In genomic region chr18:35289293-35290069, GRCh38 we compare ENCODE assay signal across 8 cellular contexts. TPM values are rescaled to one million over a fixed set of nuclear protein-coding genes. Genes with fewer than 3 reads are reported as not detected.
DNase-seq lines count a peak whose midpoint lies in the region; ATAC-seq and TF ChIP-seq lines count a peak whose summit lies in the region.

No MANE protein-coding gene starts in this region.

- H3K36me3 Mint-ChIP-seq in activated CD4-positive, alpha-beta memory T cell treated with anti-CD3 and anti-CD28 coated beads for 36 hours = peaks cover 26% of the 10 kb centered on the region
- H3K36me3 Mint-ChIP-seq in neural progenitor cell = peaks cover 24% of the 10 kb centered on the region

- H3K36me3 ChIP-seq in neural progenitor cell = no peaks in the 10 kb centered on the region

- peak overlapping the region; percentile 65 for H3K9ac ChIP-seq in neural progenitor cell

- peaks cover 37% of the 10 kb centered on the region for H3K4me1 Mint-ChIP-seq in activated CD4-positive, alpha-beta memory T cell treated with anti-CD3 and anti-CD28 coated beads for 36 hours (ENCODE audit: low read depth)
- peaks cover 17% of the 10 kb centered on the region for H3K4me1 Mint-ChIP-seq in neural progenitor cell

- CTCF ChIA-PET in activated CD4-positive, alpha-beta memory T cell treated with anti-CD3 and anti-CD28 coated beads for 36 hours (lab: Charles Lee) = interaction anchor here (0.6 to 1.4 kb wide), 5 partner anchors 10 to 97 kb away, joined by 3 to 4 read pairs (median 3); no protein-coding TSS in a partner anchor

- POLR2A ChIA-PET in activated CD4-positive, alpha-beta memory T cell treated with anti-CD3 and anti-CD28 coated beads for 36 hours (lab: Charles Lee) = interaction anchor here (0.6 to 3.3 kb wide), 7 partner anchors 12 to 260 kb away, joined by 3 to 15 read pairs (median 5); partner anchors contain the start of genes ZNF24 and ZNF397

- H3K27me3 ChIP-seq in neural progenitor cell = no peaks in the 10 kb centered on the region

- H3K4me3 ChIP-seq in fibroblast of pulmonary artery (replicated peaks; ENCODE audit: low read depth, low read length) = peak overlapping the region; percentile 63
- peak overlapping the region; percentile 81 for H3K4me3 ChIP-seq in neural progenitor cell

- peak overlapping the region; percentile 93 for H3K4me2 ChIP-seq in neural progenitor cell

- no peaks in the 10 kb centered on the region for H3K27me3 Mint-ChIP-seq in activated CD4-positive, alpha-beta memory T cell treated with anti-CD3 and anti-CD28 coated beads for 36 hours
- H3K27me3 Mint-ChIP-seq in neural progenitor cell (ENCODE audit: insufficient read depth, low read depth) = peaks cover 6% of the 10 kb centered on the region

- H4K20me1 ChIP-seq in neural progenitor cell (ENCODE audit: low read depth) = no peaks in the 10 kb centered on the region

- TF ChIP-seq CTCF in fibroblast of pulmonary artery (IDR thresholded peaks at IDR 0.05; ENCODE audit: low read length, missing control alignments) = no peak
- TF ChIP-seq CTCF in neural progenitor cell (IDR thresholded peaks at IDR 0.05) = no peak

- peaks cover 6% of the 10 kb centered on the region for H3K9me3 ChIP-seq in neural progenitor cell (ENCODE audit: low read depth)

- peaks cover 5% of the 10 kb centered on the region for H3K9me3 Mint-ChIP-seq in activated CD4-positive, alpha-beta memory T cell treated with anti-CD3 and anti-CD28 coated beads for 36 hours
- peaks cover 29% of the 10 kb centered on the region for H3K9me3 Mint-ChIP-seq in neural progenitor cell

- DNase-seq in D341Med (ENCODE audit: low spot score) (peak; percentile 59), HPDE6-E6E7 (ENCODE audit: extremely low spot score) (peak; percentile 26), fibroblast of pulmonary artery (ENCODE audit: low read depth) (peak; percentile 14), neural progenitor cell (ENCODE audit: low spot score) (peak; percentile 8), NCI-H187 (lab: John Stamatoyannopoulos, UW) (no peak), SIG-M5 treated with dmso at 0.1 percent for 504 hours (lab: John Stamatoyannopoulos, UW; ENCODE audit: unreplicated experiment) (no peak)
- DNase-seq in activated CD4-positive, alpha-beta memory T cell treated with anti-CD3 and anti-CD28 coated beads for 36 hours = peak; percentile 53

- peak overlapping the region; percentile 95 for H2AFZ ChIP-seq in neural progenitor cell (replicated peaks)

- peaks cover 8% of the 10 kb centered on the region for H3F3A ChIP-seq in neural progenitor cell (ENCODE audit: low read depth)

- H3K27ac ChIP-seq in neural progenitor cell = no peak overlapping the region

- H3K4me3 Mint-ChIP-seq in activated CD4-positive, alpha-beta memory T cell treated with anti-CD3 and anti-CD28 coated beads for 36 hours = peak overlapping the region; percentile 98
- H3K4me3 Mint-ChIP-seq in neural progenitor cell = peak overlapping the region; percentile 99

- intact Hi-C loops in activated CD4-positive, alpha-beta memory T cell treated with anti-CD3 and anti-CD28 coated beads for 36 hours (cut with micrococcal nuclease) = loop anchor here (1.0 to 5.0 kb wide), 4 partner anchors 22 to 247 kb away; partner anchors contain the start of genes MAPRE2 and ZNF24

- peaks cover 10% of the 10 kb centered on the region for H3K4me1 ChIP-seq in neural progenitor cell

- ATAC-seq in GM21423 (IDR thresholded peaks at IDR 0.05; ENCODE audit: unreplicated experiment) = peak; percentile 37

- peak overlapping the region; percentile 93 for H3K27ac Mint-ChIP-seq in activated CD4-positive, alpha-beta memory T cell treated with anti-CD3 and anti-CD28 coated beads for 36 hours
- peak overlapping the region; percentile 97 for H3K27ac Mint-ChIP-seq in neural progenitor cell

- peaks cover 64% of the 10 kb centered on the region for H3K79me2 ChIP-seq in neural progenitor cell (ENCODE audit: low read depth)

RNA-seq across cellular contexts. Expression of gene ZSCAN30, which starts 0.5 kb away (rescaled TPM):
- total RNA-seq in activated CD4-positive, alpha-beta memory T cell treated with anti-CD3 and anti-CD28 coated beads for 36 hours = 10 to 100 TPM; 17.9 to 19.6 TPM
- total RNA-seq in neural progenitor cell (ENCODE audit: low replicate concordance) = 21.7 and 22.1 TPM in 2 replicates

RNA-seq across cellular contexts. Expression of gene ZNF397, which starts 48.6 kb away (rescaled TPM):
- 10 to 100 TPM; 19.2 to 19.6 TPM for total RNA-seq in activated CD4-positive, alpha-beta memory T cell treated with anti-CD3 and anti-CD28 coated beads for 36 hours
- 79.4 and 93.0 TPM in 2 replicates for total RNA-seq in neural progenitor cell (ENCODE audit: low replicate concordance)

RNA-seq across cellular contexts. Expression of gene ZNF24, which starts 54.7 kb away (rescaled TPM):
- 10 to 100 TPM; 40.6 to 48.6 TPM for total RNA-seq in activated CD4-positive, alpha-beta memory T cell treated with anti-CD3 and anti-CD28 coated beads for 36 hours
- 53.6 and 84.8 TPM in 2 replicates for total RNA-seq in neural progenitor cell (ENCODE audit: low replicate concordance)

Comparison
In these comparisons a context has a peak if more than half of its experiments do, and no peak if none do; other contexts are left out.
1. DNase-seq: peak in D341Med (single experiment), HPDE6-E6E7 (single experiment), activated CD4-positive, alpha-beta memory T cell treated with anti-CD3 and anti-CD28 coated beads for 36 hours (single experiment), fibroblast of pulmonary artery (single experiment) and neural progenitor cell (single experiment); none in NCI-H187 (0 of 2) and SIG-M5 treated with dmso at 0.1 percent for 504 hours (single experiment).